Comparison of ENCODE assay signal across 1 cellular context in the genomic region with DNA sequence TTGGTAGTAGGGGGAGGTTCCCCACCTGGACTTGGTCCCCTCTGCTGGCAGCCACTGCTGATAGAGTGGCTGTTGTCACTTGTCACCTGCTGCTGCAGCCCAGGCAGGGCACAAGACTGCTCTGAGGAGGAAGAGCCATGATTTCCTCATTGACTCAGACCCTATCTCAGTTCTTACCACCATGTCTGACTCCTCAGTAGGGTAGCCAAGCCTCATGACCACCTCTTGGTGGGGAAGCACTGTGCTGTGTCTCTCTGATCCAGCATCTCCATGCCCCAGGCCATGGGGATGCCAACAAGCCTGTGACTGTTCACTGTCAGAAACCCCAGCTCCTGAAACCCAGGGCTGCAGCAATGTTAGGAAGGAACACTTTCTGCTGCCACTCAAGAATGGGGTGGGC.
TF ChIP-seq lines count a peak whose summit lies in the region.

No MANE protein-coding gene starts in this region.

TF ChIP-seq in H1, 55 proteins besides CTCF, POLR2A, EP300 and RAD21 (continued from another document):
- TF ChIP-seq TBP (IDR thresholded peaks at IDR 0.05; ENCODE audit: low read depth, low read length), result no peak
- TF ChIP-seq RFX5 (IDR thresholded peaks at IDR 0.05; ENCODE audit: borderline replicate concordance, low read depth, low read length), result no peak
TF ChIP-seq in H1: peak in this region for 0.
